In genomic region chr1:183476081-183476480, GRCh38 we compare ENCODE assay signal across 1 cellular context.
TF ChIP-seq lines count a peak whose summit lies in the region.

No MANE protein-coding gene starts in this region.

TF ChIP-seq in GM12878, 131 proteins besides CTCF, POLR2A, EP300 and RAD21:
- no peak for TF ChIP-seq MAX (IDR thresholded peaks at IDR 0.05; ENCODE audit: low read depth, low read length)
- no peak for TF ChIP-seq CEBPB (IDR thresholded peaks at IDR 0.05; ENCODE audit: borderline replicate concordance in 1 of 2, low read depth in 2 of 2, low read length in 2 of 2)
- no peak for TF ChIP-seq YY1 (IDR thresholded peaks at IDR 0.05; ENCODE audit: low read depth, low read length)
- TF ChIP-seq ESRRA (IDR thresholded peaks at IDR 0.05; ENCODE audit: low read length) = no peak
- TF ChIP-seq NR2F1 (conservative IDR thresholded peaks at IDR 0.05) = no peak
- no peak for TF ChIP-seq BCL11A (IDR thresholded peaks at IDR 0.05; ENCODE audit: low read depth, low read length)
